Comparison of ENCODE assay signal across 1 cellular context in genomic region chr4:78057135-78057599, GRCh38.
TF ChIP-seq lines count a peak whose summit lies in the region.

FRAS1 (plus strand) TSS chr4:78057323; CDS start chr4:78058010, 687 bp downstream.

TF ChIP-seq in HepG2, 621 proteins besides CTCF, POLR2A, EP300 and RAD21 (continued from another document and continues in another):
- TF ChIP-seq ZFP91 (CRISPR knock-in tag; IDR thresholded peaks at IDR 0.05; ENCODE audit: borderline replicate concordance) (no peak; the same call in 1 of the 2 replicates), MLX (CRISPR knock-in tag; IDR thresholded peaks at IDR 0.05) (no peak), ASH2L (IDR thresholded peaks at IDR 0.05; ENCODE audit: insufficient read length, low read depth, low read length) (peak; percentile 33), TFDP2 (CRISPR knock-in tag; IDR thresholded peaks at IDR 0.05) (no peak), TARDBP (CRISPR knock-in tag; IDR thresholded peaks at IDR 0.05) (no peak), KLF15 (CRISPR knock-in tag; IDR thresholded peaks at IDR 0.05; ENCODE audit: borderline replicate concordance) (no peak), CSRNP1 (CRISPR knock-in tag; IDR thresholded peaks at IDR 0.05) (no peak), ZNF547 (CRISPR knock-in tag; IDR thresholded peaks at IDR 0.05) (no peak), ZBTB1 (CRISPR knock-in tag; IDR thresholded peaks at IDR 0.05; ENCODE audit: borderline replicate concordance) (no peak), TBX2 (CRISPR knock-in tag; IDR thresholded peaks at IDR 0.05; ENCODE audit: borderline replicate concordance) (peak; percentile 41; the same call in 1 of the 2 replicates), TMF1 (CRISPR knock-in tag; IDR thresholded peaks at IDR 0.05; ENCODE audit: low read depth) (peak; percentile 11; the same call in 1 of the 2 replicates), MED1 (CRISPR knock-in tag; IDR thresholded peaks at IDR 0.05) (peak; percentile 23; the same call in 1 of the 2 replicates), IKZF1 (IDR thresholded peaks at IDR 0.05) (no peak), BRCA1 (CRISPR knock-in tag; IDR thresholded peaks at IDR 0.05) (0 out of 2 replicates have a peak, but pooled peaks have one; percentile 21), ZNF891 (CRISPR knock-in tag; IDR thresholded peaks at IDR 0.05) (no peak), ZBTB7B (CRISPR knock-in tag; IDR thresholded peaks at IDR 0.05) (peak; percentile 41; the same call in 1 of the 2 replicates), HNF1A (IDR thresholded peaks at IDR 0.05; ENCODE audit: low read depth) (no peak), HNF1A (CRISPR knock-in tag; IDR thresholded peaks at IDR 0.05; ENCODE audit: borderline replicate concordance) (no peak), FOXO1 (CRISPR knock-in tag; IDR thresholded peaks at IDR 0.05) (no peak), CCAR2 (optimal IDR thresholded peaks at IDR 0.05; ENCODE audit: low read depth, low read length) (no peak), ETV6 (CRISPR knock-in tag; conservative IDR thresholded peaks at IDR 0.05) (no peak), ZNF747 (CRISPR knock-in tag; IDR thresholded peaks at IDR 0.05; ENCODE audit: borderline replicate concordance) (peak; percentile 17; the same call in 1 of the 2 replicates), MEF2D (CRISPR knock-in tag; IDR thresholded peaks at IDR 0.05) (no peak), KAT7 (CRISPR knock-in tag; IDR thresholded peaks at IDR 0.05; ENCODE audit: borderline replicate concordance) (peak; percentile 10; the same call in 1 of the 2 replicates), ZSCAN29 (CRISPR knock-in tag; conservative IDR thresholded peaks at IDR 0.05) (no peak), CSRNP2 (CRISPR knock-in tag; conservative IDR thresholded peaks at IDR 0.05; ENCODE audit: low read depth) (no peak), ZNF652 (CRISPR knock-in tag; IDR thresholded peaks at IDR 0.05; ENCODE audit: borderline replicate concordance, low read depth) (no peak), ZSCAN31 (CRISPR knock-in tag; IDR thresholded peaks at IDR 0.05; ENCODE audit: low read depth) (peak; percentile 45; the same call in 1 of the 2 replicates), ZNF552 (CRISPR knock-in tag; IDR thresholded peaks at IDR 0.05; ENCODE audit: borderline replicate concordance) (no peak), ATF7-NPFF (CRISPR knock-in tag; IDR thresholded peaks at IDR 0.05; ENCODE audit: low read depth) (peak; percentile 52; the same call in 1 of the 2 replicates), CENPBD1 (CRISPR knock-in tag; IDR thresholded peaks at IDR 0.05; ENCODE audit: borderline replicate concordance, low read depth) (no peak), SRY (CRISPR knock-in tag; IDR thresholded peaks at IDR 0.05) (no peak), GRHL1 (CRISPR knock-in tag; conservative IDR thresholded peaks at IDR 0.05) (no peak), PCBP1 (IDR thresholded peaks at IDR 0.05; ENCODE audit: borderline replicate concordance, low read depth, low read length) (no peak), DNMT3B (CRISPR knock-in tag; conservative IDR thresholded peaks at IDR 0.05) (0 out of 2 replicates have a peak, but pooled peaks have one; percentile 46), ZNF629 (CRISPR knock-in tag; conservative IDR thresholded peaks at IDR 0.05) (no peak), ZNF709 (CRISPR knock-in tag; IDR thresholded peaks at IDR 0.05) (no peak), ATF5 (CRISPR knock-in tag; IDR thresholded peaks at IDR 0.05; ENCODE audit: low read depth) (no peak), FOXP1 (IDR thresholded peaks at IDR 0.05) (no peak), FOXP1 (CRISPR knock-in tag; IDR thresholded peaks at IDR 0.05) (no peak), ZSCAN25 (CRISPR knock-in tag; IDR thresholded peaks at IDR 0.05) (no peak; the same call in 1 of the 2 replicates), DRAP1 (CRISPR knock-in tag; IDR thresholded peaks at IDR 0.05) (peak; percentile 59), ZNF75D (CRISPR knock-in tag; IDR thresholded peaks at IDR 0.05; ENCODE audit: borderline replicate concordance) (no peak), CENPT (CRISPR knock-in tag; IDR thresholded peaks at IDR 0.05; ENCODE audit: low read depth) (0 out of 2 replicates have a peak, but pooled peaks have one; percentile 58), BORCS8-MEF2B (CRISPR knock-in tag; IDR thresholded peaks at IDR 0.05) (no peak), SAFB2 (CRISPR knock-in tag; IDR thresholded peaks at IDR 0.05; ENCODE audit: borderline replicate concordance, low read depth) (peak; percentile 53; the same call in 1 of the 2 replicates), SIX4 (CRISPR knock-in tag; IDR thresholded peaks at IDR 0.05) (no peak), ZNF615 (CRISPR knock-in tag; IDR thresholded peaks at IDR 0.05; ENCODE audit: borderline replicate concordance) (no peak), AGO2 (optimal IDR thresholded peaks at IDR 0.05; ENCODE audit: low read depth, low read length) (peak; percentile 83), FOXP4 (CRISPR knock-in tag; IDR thresholded peaks at IDR 0.05) (no peak; the same call in 1 of the 2 replicates), EED (CRISPR knock-in tag; IDR thresholded peaks at IDR 0.05) (no peak), ZNF460 (CRISPR knock-in tag; IDR thresholded peaks at IDR 0.05; ENCODE audit: borderline replicate concordance) (no peak), NFE2L1 (CRISPR knock-in tag; IDR thresholded peaks at IDR 0.05; ENCODE audit: borderline replicate concordance) (no peak)
